In the genomic region with DNA sequence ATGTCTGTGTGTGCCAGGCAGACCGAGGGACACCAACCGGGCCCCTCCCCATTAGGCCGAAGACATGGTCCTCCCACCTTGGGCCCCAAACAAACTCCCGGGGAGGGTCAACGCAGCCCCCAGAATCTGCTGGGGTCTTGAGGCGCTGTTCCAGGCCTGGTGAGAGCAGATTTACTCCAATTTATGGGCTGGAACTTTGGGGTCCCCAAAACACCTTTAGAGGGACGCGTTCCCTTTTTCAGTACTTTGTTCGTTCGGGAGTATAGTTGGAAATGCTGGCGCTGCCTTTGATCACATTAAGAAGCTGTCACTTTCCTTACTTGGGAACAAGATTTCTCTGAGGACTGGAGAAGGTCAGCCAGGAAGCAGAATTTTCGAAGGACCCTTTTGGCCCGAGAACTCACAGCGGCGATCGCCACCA, we compare ENCODE assay signal across 1 cellular context.
TF ChIP-seq lines count a peak whose summit lies in the region.

No MANE protein-coding gene starts in this region.

TF ChIP-seq in HepG2, 621 proteins besides CTCF, POLR2A, EP300 and RAD21:
- TF ChIP-seq ESRRA (CRISPR knock-in tag; IDR thresholded peaks at IDR 0.05; ENCODE audit: low read depth) (no peak), BCLAF1 (IDR thresholded peaks at IDR 0.05) (no peak), REXO4 (CRISPR knock-in tag; IDR thresholded peaks at IDR 0.05; ENCODE audit: borderline replicate concordance) (no peak)
TF ChIP-seq in HepG2: peak in this region for 0.
